1 cellular context compared by ENCODE assay signal in the genomic region with DNA sequence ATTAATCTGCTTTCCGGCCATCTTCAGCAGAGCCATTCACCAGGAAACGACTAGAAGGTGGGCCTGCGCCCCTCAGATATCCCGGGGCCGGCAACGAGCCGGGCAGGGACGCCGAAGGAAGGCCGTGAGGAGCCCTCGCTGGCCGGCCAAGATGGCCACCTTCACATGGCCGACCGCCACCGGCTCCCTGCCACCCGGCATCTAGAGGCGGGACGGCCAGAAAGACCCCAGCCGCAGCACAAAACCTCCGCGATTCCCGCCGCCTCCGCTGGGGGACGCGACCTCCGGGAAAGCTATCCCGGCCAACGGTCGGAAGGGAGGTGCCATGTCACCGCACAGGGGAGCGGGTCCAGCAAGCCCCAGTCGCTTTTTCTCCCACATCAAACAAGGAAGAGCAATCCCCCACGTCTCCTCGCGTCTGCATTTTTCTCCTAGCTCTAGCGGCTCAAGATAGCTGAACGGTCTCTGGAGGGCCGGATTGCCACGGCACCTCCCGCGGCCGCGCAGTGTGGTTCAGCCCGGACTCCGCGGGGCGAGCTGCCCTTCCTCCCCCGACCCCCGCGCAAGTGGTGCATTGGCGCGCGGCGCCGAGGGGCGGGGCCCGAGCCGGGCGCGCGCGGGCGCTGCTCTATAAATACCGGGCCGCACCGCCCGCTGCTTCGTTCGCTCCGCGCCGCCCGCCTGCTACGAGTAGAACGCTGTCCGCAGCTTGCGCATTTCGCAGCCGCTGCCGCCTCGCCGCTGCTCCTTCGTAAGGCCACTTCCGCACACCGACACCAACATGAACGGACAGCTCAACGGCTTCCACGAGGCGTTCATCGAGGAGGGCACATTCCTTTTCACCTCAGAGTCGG.
TF ChIP-seq lines count a peak whose summit lies in the region.

A gene (plus strand): TSS at position 662 of the 854 bp plus-strand sequence. CDS start 120 bp downstream, at position 782.

TF ChIP-seq in HEK293, 187 proteins besides CTCF, POLR2A, EP300 and RAD21 (continued from another document and continues in another):
- no peak for TF ChIP-seq ZNF214 (tag by site-specific recombination; IDR thresholded peaks at IDR 0.05; ENCODE audit: borderline replicate concordance)
- TF ChIP-seq ZBTB17 (tag by site-specific recombination; IDR thresholded peaks at IDR 0.05), result peak; percentile 40; the same call in 1 of the 2 replicates
- TF ChIP-seq GFI1B (tag by site-specific recombination; IDR thresholded peaks at IDR 0.05), result no peak
- no peak for TF ChIP-seq ZNF175 (tag by site-specific recombination; IDR thresholded peaks at IDR 0.05)
- no peak for TF ChIP-seq ZSCAN23 (tag by site-specific recombination; IDR thresholded peaks at IDR 0.05)
- TF ChIP-seq, protein P1, sequence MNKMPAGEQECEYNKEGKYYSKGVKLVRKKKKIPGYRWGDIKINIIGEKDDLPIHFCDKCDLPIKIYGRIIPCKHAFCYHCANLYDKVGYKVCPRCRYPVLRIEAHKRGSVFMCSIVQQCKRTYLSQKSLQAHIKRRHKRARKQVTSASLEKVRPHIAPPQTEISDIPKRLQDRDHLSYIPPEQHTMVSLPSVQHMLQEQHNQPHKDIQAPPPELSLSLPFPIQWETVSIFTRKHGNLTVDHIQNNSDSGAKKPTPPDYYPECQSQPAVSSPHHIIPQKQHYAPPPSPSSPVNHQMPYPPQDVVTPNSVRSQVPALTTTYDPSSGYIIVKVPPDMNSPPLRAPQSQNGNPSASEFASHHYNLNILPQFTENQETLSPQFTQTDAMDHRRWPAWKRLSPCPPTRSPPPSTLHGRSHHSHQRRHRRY (tag by site-specific recombination; IDR thresholded peaks at IDR 0.05), result no peak
- TF ChIP-seq ZNF366 (tag by site-specific recombination; conservative IDR thresholded peaks at IDR 0.05), result 0 out of 2 replicates have a peak, but pooled peaks have one; percentile 19
- TF ChIP-seq ZNF292 (tag by site-specific recombination; IDR thresholded peaks at IDR 0.05; ENCODE audit: borderline replicate concordance, low read depth), result no peak
- TF ChIP-seq ZNF544 (tag by site-specific recombination; IDR thresholded peaks at IDR 0.05), result no peak
- no peak for TF ChIP-seq ZNF10 (tag by site-specific recombination; IDR thresholded peaks at IDR 0.05)
- no peak for TF ChIP-seq ZNF239 (tag by site-specific recombination; IDR thresholded peaks at IDR 0.05)
- TF ChIP-seq ZNF660 (tag by site-specific recombination; IDR thresholded peaks at IDR 0.05), result no peak; the same call in 1 of the 2 replicates
- TF ChIP-seq, protein P2, sequence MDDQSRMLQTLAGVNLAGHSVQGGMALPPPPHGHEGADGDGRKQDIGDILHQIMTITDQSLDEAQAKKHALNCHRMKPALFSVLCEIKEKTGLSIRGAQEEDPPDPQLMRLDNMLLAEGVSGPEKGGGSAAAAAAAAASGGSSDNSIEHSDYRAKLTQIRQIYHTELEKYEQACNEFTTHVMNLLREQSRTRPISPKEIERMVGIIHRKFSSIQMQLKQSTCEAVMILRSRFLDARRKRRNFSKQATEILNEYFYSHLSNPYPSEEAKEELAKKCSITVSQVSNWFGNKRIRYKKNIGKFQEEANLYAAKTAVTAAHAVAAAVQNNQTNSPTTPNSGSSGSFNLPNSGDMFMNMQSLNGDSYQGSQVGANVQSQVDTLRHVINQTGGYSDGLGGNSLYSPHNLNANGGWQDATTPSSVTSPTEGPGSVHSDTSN (CRISPR knock-in tag; IDR thresholded peaks at IDR 0.05), result peak; percentile 71; the same call in 1 of the 2 replicates
- no peak for TF ChIP-seq ZFP3 (tag by site-specific recombination; IDR thresholded peaks at IDR 0.05; ENCODE audit: low read depth)
- TF ChIP-seq, protein P3, sequence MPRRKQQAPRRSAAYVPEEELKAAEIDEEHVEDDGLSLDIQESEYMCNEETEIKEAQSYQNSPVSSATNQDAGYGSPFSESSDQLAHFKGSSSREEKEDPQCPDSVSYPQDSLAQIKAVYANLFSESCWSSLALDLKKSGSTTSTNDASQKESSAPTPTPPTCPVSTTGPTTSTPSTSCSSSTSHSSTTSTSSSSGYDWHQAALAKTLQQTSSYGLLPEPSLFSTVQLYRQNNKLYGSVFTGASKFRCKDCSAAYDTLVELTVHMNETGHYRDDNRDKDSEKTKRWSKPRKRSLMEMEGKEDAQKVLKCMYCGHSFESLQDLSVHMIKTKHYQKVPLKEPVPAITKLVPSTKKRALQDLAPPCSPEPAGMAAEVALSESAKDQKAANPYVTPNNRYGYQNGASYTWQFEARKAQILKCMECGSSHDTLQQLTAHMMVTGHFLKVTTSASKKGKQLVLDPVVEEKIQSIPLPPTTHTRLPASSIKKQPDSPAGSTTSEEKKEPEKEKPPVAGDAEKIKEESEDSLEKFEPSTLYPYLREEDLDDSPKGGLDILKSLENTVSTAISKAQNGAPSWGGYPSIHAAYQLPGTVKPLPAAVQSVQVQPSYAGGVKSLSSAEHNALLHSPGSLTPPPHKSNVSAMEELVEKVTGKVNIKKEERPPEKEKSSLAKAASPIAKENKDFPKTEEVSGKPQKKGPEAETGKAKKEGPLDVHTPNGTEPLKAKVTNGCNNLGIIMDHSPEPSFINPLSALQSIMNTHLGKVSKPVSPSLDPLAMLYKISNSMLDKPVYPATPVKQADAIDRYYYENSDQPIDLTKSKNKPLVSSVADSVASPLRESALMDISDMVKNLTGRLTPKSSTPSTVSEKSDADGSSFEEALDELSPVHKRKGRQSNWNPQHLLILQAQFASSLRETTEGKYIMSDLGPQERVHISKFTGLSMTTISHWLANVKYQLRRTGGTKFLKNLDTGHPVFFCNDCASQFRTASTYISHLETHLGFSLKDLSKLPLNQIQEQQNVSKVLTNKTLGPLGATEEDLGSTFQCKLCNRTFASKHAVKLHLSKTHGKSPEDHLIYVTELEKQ (tag by site-specific recombination; IDR thresholded peaks at IDR 0.05; ENCODE audit: borderline replicate concordance), result no peak
- peak; percentile 73; the same call in 1 of the 2 replicates for TF ChIP-seq ZNF501 (tag by site-specific recombination; IDR thresholded peaks at IDR 0.05)
- no peak for TF ChIP-seq SETDB1 (IDR thresholded peaks at IDR 0.05; ENCODE audit: insufficient read length, low read length)
- TF ChIP-seq ZNF521 (tag by site-specific recombination; IDR thresholded peaks at IDR 0.05), result no peak
- TF ChIP-seq ZNF121 (tag by site-specific recombination; IDR thresholded peaks at IDR 0.05), result peak; percentile 86
- TF ChIP-seq OVOL3 (tag by site-specific recombination; IDR thresholded peaks at IDR 0.05), result no peak
- no peak for TF ChIP-seq KLF7 (tag by site-specific recombination; IDR thresholded peaks at IDR 0.05; ENCODE audit: borderline replicate concordance)
- TF ChIP-seq, protein P4, sequence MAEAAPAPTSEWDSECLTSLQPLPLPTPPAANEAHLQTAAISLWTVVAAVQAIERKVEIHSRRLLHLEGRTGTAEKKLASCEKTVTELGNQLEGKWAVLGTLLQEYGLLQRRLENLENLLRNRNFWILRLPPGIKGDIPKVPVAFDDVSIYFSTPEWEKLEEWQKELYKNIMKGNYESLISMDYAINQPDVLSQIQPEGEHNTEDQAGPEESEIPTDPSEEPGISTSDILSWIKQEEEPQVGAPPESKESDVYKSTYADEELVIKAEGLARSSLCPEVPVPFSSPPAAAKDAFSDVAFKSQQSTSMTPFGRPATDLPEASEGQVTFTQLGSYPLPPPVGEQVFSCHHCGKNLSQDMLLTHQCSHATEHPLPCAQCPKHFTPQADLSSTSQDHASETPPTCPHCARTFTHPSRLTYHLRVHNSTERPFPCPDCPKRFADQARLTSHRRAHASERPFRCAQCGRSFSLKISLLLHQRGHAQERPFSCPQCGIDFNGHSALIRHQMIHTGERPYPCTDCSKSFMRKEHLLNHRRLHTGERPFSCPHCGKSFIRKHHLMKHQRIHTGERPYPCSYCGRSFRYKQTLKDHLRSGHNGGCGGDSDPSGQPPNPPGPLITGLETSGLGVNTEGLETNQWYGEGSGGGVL (tag by site-specific recombination; IDR thresholded peaks at IDR 0.05), result peak; percentile 79
- TF ChIP-seq, protein P5, sequence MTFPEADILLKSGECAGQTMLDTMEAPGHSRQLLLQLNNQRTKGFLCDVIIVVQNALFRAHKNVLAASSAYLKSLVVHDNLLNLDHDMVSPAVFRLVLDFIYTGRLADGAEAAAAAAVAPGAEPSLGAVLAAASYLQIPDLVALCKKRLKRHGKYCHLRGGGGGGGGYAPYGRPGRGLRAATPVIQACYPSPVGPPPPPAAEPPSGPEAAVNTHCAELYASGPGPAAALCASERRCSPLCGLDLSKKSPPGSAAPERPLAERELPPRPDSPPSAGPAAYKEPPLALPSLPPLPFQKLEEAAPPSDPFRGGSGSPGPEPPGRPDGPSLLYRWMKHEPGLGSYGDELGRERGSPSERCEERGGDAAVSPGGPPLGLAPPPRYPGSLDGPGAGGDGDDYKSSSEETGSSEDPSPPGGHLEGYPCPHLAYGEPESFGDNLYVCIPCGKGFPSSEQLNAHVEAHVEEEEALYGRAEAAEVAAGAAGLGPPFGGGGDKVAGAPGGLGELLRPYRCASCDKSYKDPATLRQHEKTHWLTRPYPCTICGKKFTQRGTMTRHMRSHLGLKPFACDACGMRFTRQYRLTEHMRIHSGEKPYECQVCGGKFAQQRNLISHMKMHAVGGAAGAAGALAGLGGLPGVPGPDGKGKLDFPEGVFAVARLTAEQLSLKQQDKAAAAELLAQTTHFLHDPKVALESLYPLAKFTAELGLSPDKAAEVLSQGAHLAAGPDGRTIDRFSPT (tag by site-specific recombination; IDR thresholded peaks at IDR 0.05), result peak; percentile 50; the same call in 1 of the 2 replicates
- TF ChIP-seq ZNF560 (tag by site-specific recombination; IDR thresholded peaks at IDR 0.05; ENCODE audit: borderline replicate concordance), result no peak
- no peak; the same call in 1 of the 2 replicates for TF ChIP-seq ZSCAN30 (tag by site-specific recombination; IDR thresholded peaks at IDR 0.05)
- no peak for TF ChIP-seq ZBTB7A (tag by site-specific recombination; IDR thresholded peaks at IDR 0.05; ENCODE audit: low read depth)
- TF ChIP-seq GLI4 (tag by site-specific recombination; IDR thresholded peaks at IDR 0.05), result no peak
- no peak for TF ChIP-seq OSR2 (tag by site-specific recombination; IDR thresholded peaks at IDR 0.05)
- TF ChIP-seq MZF1 (tag by site-specific recombination; IDR thresholded peaks at IDR 0.05; ENCODE audit: borderline replicate concordance), result 0 out of 2 replicates have a peak, but pooled peaks have one; percentile 13
- peak; percentile 35 for TF ChIP-seq ZFHX2 (tag by site-specific recombination; conservative IDR thresholded peaks at IDR 0.05)
- peak; percentile 93 for TF ChIP-seq IKZF3 (tag by site-specific recombination; IDR thresholded peaks at IDR 0.05)
- TF ChIP-seq ZNF169 (tag by site-specific recombination; IDR thresholded peaks at IDR 0.05), result no peak
- peak; percentile 59; the same call in 1 of the 2 replicates for TF ChIP-seq ZNF600 (tag by site-specific recombination; IDR thresholded peaks at IDR 0.05)
- no peak for TF ChIP-seq ZNF274 (IDR thresholded peaks at IDR 0.05; ENCODE audit: low read length)
- no peak for TF ChIP-seq ZNF274 (tag by site-specific recombination; IDR thresholded peaks at IDR 0.05; ENCODE audit: borderline replicate concordance)
- TF ChIP-seq, protein P6, sequence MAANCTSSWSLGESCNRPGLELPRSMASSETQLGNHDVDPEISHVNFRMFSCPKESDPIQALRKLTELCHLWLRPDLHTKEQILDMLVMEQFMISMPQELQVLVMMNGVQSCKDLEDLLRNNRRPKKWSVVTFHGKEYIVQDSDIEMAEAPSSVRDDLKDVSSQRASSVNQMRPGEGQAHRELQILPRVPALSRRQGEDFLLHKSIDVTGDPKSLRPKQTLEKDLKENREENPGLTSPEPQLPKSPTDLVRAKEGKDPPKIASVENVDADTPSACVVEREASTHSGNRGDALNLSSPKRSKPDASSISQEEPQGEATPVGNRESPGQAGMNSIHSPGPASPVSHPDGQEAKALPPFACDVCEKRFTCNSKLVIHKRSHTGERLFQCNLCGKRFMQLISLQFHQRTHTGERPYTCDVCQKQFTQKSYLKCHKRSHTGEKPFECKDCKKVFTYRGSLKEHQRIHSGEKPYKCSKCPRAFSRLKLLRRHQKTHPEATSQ (tag by site-specific recombination; IDR thresholded peaks at IDR 0.05), result peak; percentile 16; the same call in 1 of the 2 replicates
- TF ChIP-seq ZNF785 (tag by site-specific recombination; IDR thresholded peaks at IDR 0.05), result no peak
- no peak for TF ChIP-seq REPIN1 (tag by site-specific recombination; IDR thresholded peaks at IDR 0.05; ENCODE audit: low read depth)
- TF ChIP-seq ZNF423 (tag by site-specific recombination; IDR thresholded peaks at IDR 0.05), result no peak
- no peak for TF ChIP-seq ZNF830 (tag by site-specific recombination; IDR thresholded peaks at IDR 0.05; ENCODE audit: low read depth)
- TF ChIP-seq ZNF768 (tag by site-specific recombination; IDR thresholded peaks at IDR 0.05), result no peak
- no peak for TF ChIP-seq ZNF701 (tag by site-specific recombination; IDR thresholded peaks at IDR 0.05)
- TF ChIP-seq, protein P7, sequence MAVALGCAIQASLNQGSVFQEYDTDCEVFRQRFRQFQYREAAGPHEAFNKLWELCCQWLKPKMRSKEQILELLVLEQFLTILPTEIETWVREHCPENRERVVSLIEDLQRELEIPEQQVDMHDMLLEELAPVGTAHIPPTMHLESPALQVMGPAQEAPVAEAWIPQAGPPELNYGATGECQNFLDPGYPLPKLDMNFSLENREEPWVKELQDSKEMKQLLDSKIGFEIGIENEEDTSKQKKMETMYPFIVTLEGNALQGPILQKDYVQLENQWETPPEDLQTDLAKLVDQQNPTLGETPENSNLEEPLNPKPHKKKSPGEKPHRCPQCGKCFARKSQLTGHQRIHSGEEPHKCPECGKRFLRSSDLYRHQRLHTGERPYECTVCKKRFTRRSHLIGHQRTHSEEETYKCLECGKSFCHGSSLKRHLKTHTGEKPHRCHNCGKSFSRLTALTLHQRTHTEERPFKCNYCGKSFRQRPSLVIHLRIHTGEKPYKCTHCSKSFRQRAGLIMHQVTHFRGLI (tag by site-specific recombination; IDR thresholded peaks at IDR 0.05), result no peak
- TF ChIP-seq YY2 (tag by site-specific recombination; IDR thresholded peaks at IDR 0.05), result peak; percentile 71; the same call in 1 of the 2 replicates
- TF ChIP-seq ZNF791 (tag by site-specific recombination; IDR thresholded peaks at IDR 0.05), result no peak
- no peak; the same call in none of the 2 replicates for TF ChIP-seq ZNF114 (tag by site-specific recombination; IDR thresholded peaks at IDR 0.05)
- TF ChIP-seq, protein P8, sequence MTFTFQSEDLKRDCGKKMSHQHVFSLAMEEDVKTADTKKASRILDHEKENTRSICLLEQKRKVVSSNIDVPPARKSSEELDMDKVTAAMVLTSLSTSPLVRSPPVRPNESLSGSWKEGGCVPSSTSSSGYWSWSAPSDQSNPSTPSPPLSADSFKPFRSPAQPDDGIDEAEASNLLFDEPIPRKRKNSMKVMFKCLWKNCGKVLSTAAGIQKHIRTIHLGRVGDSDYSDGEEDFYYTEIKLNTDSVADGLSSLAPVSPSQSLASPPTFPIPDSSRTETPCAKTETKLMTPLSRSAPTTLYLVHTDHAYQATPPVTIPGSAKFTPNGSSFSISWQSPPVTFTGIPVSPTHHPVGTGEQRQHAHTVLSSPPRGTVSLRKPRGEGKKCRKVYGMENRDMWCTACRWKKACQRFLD (tag by site-specific recombination; IDR thresholded peaks at IDR 0.05), result no peak
- TF ChIP-seq, protein P9, sequence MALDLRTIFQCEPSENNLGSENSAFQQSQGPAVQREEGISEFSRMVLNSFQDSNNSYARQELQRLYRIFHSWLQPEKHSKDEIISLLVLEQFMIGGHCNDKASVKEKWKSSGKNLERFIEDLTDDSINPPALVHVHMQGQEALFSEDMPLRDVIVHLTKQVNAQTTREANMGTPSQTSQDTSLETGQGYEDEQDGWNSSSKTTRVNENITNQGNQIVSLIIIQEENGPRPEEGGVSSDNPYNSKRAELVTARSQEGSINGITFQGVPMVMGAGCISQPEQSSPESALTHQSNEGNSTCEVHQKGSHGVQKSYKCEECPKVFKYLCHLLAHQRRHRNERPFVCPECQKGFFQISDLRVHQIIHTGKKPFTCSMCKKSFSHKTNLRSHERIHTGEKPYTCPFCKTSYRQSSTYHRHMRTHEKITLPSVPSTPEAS (tag by site-specific recombination; IDR thresholded peaks at IDR 0.05), result no peak
- TF ChIP-seq ZNF211 (tag by site-specific recombination; IDR thresholded peaks at IDR 0.05; ENCODE audit: low read depth), result no peak
